ENCODE assay signal across 31 cellular contexts in the genomic region with DNA sequence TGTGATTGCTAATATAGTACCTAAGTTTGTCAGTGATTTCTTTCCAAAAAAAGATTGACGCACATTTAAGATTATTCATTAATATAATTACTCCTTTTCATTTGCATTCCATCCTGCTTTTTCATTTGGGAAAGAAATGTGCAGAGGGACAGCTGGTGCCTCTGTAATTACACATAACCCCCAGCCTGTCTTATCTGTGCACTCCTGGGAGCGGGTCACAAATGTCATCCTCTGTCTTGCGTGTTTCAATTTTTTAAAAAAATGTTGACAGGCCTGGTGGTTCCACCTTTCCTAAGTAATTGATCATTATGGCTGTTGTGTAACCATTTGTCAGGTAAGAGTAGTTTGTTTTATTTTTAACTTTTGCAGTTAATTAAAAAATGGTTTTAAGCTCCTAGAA.
"Had no signal": no experiment of that assay in that cellular context is flagged by ENCODE, and none has a peak within 500 bp of the region (broad histone marks: within the 10 kb centered on the region; RNA-seq: fewer than 3 reads in every experiment).

No MANE protein-coding gene starts in this region.

- H3K27me3 Mint-ChIP-seq: activated CD4-positive, alpha-beta memory T cell treated with anti-CD3 and anti-CD28 coated beads, Interleukin-2, amount 10 ng/mL, durations not matched to agents 7 days and 5 days; activated CD8-positive, alpha-beta memory T cell treated with anti-CD3 and anti-CD28 coated beads, Interleukin-2, amount 10 ng/mL, durations not matched to agents 7 days and 5 days; activated naive CD8-positive, alpha-beta T cell treated with anti-CD3 and anti-CD28 coated beads for 36 hours; central memory CD8-positive, alpha-beta T cell had no signal

- H3K9me3 Mint-ChIP-seq: activated CD4-positive, alpha-beta memory T cell treated with anti-CD3 and anti-CD28 coated beads, Interleukin-2, amount 10 ng/mL, durations not matched to agents 7 days and 5 days; activated naive CD8-positive, alpha-beta T cell treated with anti-CD3 and anti-CD28 coated beads for 36 hours; central memory CD8-positive, alpha-beta T cell had no signal

- DNase-seq: activated CD4-positive, alpha-beta memory T cell treated with anti-CD3 and anti-CD28 coated beads, Interleukin-2, amount 10 ng/mL, durations not matched to agents 7 days and 5 days; activated CD4-positive, alpha-beta T cell treated with anti-CD3 and anti-CD28 coated beads for 1 hour; activated CD4-positive, alpha-beta T cell treated with anti-CD3 and anti-CD28 coated beads for 48 hours; activated CD4-positive, CD25-positive, alpha-beta regulatory T cell; activated CD8-positive, alpha-beta memory T cell treated with anti-CD3 and anti-CD28 coated beads for 24 hours; activated CD8-positive, alpha-beta memory T cell treated with anti-CD3 and anti-CD28 coated beads, Interleukin-2, amount 10 ng/mL, durations not matched to agents 7 days and 5 days; activated CD8-positive, alpha-beta memory T cell treated with anti-CD3 and anti-CD28 coated beads, Interleukin-2, amount 50 U/mL, for 48 hours; activated effector memory CD4-positive, alpha-beta T cell treated with anti-CD3 and anti-CD28 coated beads, Interleukin-2, amount 50 U/mL, for 16 hours; activated naive CD4-positive, alpha-beta T cell; activated naive CD4-positive, alpha-beta T cell treated with anti-CD3 and anti-CD28 coated beads, Interleukin-2, amount 50 U/mL, for 16 hours; activated naive CD8-positive, alpha-beta T cell treated with anti-CD3 and anti-CD28 coated beads for 36 hours; activated T-cell treated with anti-CD3 and anti-CD28 coated beads, Interleukin-2, amount 50 U/mL, for 48 hours; amniotic stem cell; aorta; Kasumi-1; MG63; NCI-H1048; NCI-H1105 treated with DMSO at 0.1 percent for 48 hours; NCI-H1436; NCI-H187; NCI-H2029 treated with DMSO at 0.1 percent for 48 hours; NCI-H2107; NCI-H510A; NCI-H526; NCI-H774; SHP77; SJCRH30; T1000; WERI-Rb-1 had no signal

- ATAC-seq: activated CD8-positive, alpha-beta memory T cell treated with anti-CD3 and anti-CD28 coated beads, Interleukin-2, amount 10 ng/mL, durations not matched to agents 7 days and 5 days; Panc1 had no signal

- H3K27ac Mint-ChIP-seq: activated CD4-positive, alpha-beta memory T cell treated with anti-CD3 and anti-CD28 coated beads, Interleukin-2, amount 10 ng/mL, durations not matched to agents 7 days and 5 days; activated CD8-positive, alpha-beta memory T cell treated with anti-CD3 and anti-CD28 coated beads, Interleukin-2, amount 10 ng/mL, durations not matched to agents 7 days and 5 days; activated naive CD8-positive, alpha-beta T cell treated with anti-CD3 and anti-CD28 coated beads for 36 hours had no signal

- H3K4me3 Mint-ChIP-seq: activated CD4-positive, alpha-beta memory T cell treated with anti-CD3 and anti-CD28 coated beads, Interleukin-2, amount 10 ng/mL, durations not matched to agents 7 days and 5 days; activated CD8-positive, alpha-beta memory T cell treated with anti-CD3 and anti-CD28 coated beads, Interleukin-2, amount 10 ng/mL, durations not matched to agents 7 days and 5 days; activated naive CD8-positive, alpha-beta T cell treated with anti-CD3 and anti-CD28 coated beads for 36 hours; central memory CD8-positive, alpha-beta T cell had no signal
